1 cellular context compared by ENCODE assay signal in the genomic region with DNA sequence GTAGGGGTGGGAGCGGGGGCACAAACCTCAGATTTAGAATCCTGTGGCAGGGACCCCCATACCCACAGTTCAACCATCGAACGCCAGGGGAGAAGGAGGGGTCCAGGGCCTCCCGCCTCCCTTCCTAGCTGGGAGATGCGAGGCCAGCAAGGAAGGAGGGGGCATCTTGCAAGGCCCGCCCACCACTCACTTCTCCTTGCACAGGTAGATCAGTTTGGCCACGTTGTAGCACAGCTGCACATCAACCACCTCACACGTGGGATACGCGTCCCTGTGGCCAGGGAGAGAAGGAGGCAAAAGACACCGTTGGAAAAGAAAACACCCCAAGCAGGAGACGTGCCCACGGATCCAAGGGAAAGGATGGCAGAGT.
TF ChIP-seq lines count a peak whose summit lies in the region.

No MANE protein-coding gene starts in this region.

TF ChIP-seq in SK-N-SH, 30 proteins besides CTCF, POLR2A, EP300 and RAD21 (continued from another document):
- TF ChIP-seq TAF1 (IDR thresholded peaks at IDR 0.05; ENCODE audit: borderline replicate concordance, low read depth, low read length) (no peak), CHD2 (IDR thresholded peaks at IDR 0.05; ENCODE audit: low read length, partially characterized antibody) (no peak), RCOR1 (IDR thresholded peaks at IDR 0.05; ENCODE audit: low read length) (no peak)
- TF ChIP-seq, protein P1, sequence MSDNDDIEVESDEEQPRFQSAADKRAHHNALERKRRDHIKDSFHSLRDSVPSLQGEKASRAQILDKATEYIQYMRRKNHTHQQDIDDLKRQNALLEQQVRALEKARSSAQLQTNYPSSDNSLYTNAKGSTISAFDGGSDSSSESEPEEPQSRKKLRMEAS (IDR thresholded peaks at IDR 0.05; ENCODE audit: low read depth): no peak
